13 cellular contexts compared by ENCODE assay signal in genomic region chr6:52757646-52758338, GRCh38. TPM values are rescaled to one million over a fixed set of nuclear protein-coding genes. Genes with fewer than 3 reads are reported as not detected.
"Had no signal": no experiment of that assay in that cellular context is flagged by ENCODE, and none has a peak within 500 bp of the region (broad histone marks: within the 10 kb centered on the region; RNA-seq: fewer than 3 reads in every experiment).

No MANE protein-coding gene starts in this region.

RNA-seq across cellular contexts. Expression of gene GSTA2, which starts 5.5 kb away (rescaled TPM):
- total RNA-seq: activated CD4-positive, alpha-beta T cell treated with anti-CD3 and anti-CD28 coated beads, Interleukin-2, amount 10 ng/mL, durations not matched to agents 7 days and 5 days; activated CD8-positive, alpha-beta T cell treated with anti-CD3 and anti-CD28 coated beads, Interleukin-2, amount 10 ng/mL, durations not matched to agents 7 days and 5 days; activated naive CD8-positive, alpha-beta T cell treated with anti-CD3 and anti-CD28 coated beads, Interleukin-2, amount 10 ng/mL, durations not matched to agents 7 days and 5 days; activated T-helper 2 cell treated with anti-CD3 and anti-CD28 coated beads, Interferon-gamma antibody, Interleukin-2, Interleukin-4, amounts not matched to agents 10 μg/mL and 5 μg/mL and 100 μg/mL, durations not matched to agents 14 hours and 24 hours and 36 hours; cardiac muscle cell; chondrocyte; dermis microvascular lymphatic vessel endothelial cell; left colon; mesenteric fat pad; naive thymus-derived CD8-positive, alpha-beta T cell; pulmonary artery endothelial cell; spleen; upper lobe of right lung had no signal
- polyA plus RNA-seq: naive thymus-derived CD8-positive, alpha-beta T cell; spleen had no signal

RNA-seq across cellular contexts. Expression of gene GSTA1, which starts 45.8 kb away (rescaled TPM):
- total RNA-seq: activated CD4-positive, alpha-beta T cell treated with anti-CD3 and anti-CD28 coated beads, Interleukin-2, amount 10 ng/mL, durations not matched to agents 7 days and 5 days; activated CD8-positive, alpha-beta T cell treated with anti-CD3 and anti-CD28 coated beads, Interleukin-2, amount 10 ng/mL, durations not matched to agents 7 days and 5 days; activated naive CD8-positive, alpha-beta T cell treated with anti-CD3 and anti-CD28 coated beads, Interleukin-2, amount 10 ng/mL, durations not matched to agents 7 days and 5 days; activated T-helper 2 cell treated with anti-CD3 and anti-CD28 coated beads, Interferon-gamma antibody, Interleukin-2, Interleukin-4, amounts not matched to agents 10 μg/mL and 5 μg/mL and 100 μg/mL, durations not matched to agents 14 hours and 24 hours and 36 hours; cardiac muscle cell; chondrocyte; dermis microvascular lymphatic vessel endothelial cell; naive thymus-derived CD8-positive, alpha-beta T cell; pulmonary artery endothelial cell; spleen had no signal
- polyA plus RNA-seq: naive thymus-derived CD8-positive, alpha-beta T cell had no signal
